10 cellular contexts compared by ENCODE assay signal in the genomic region with DNA sequence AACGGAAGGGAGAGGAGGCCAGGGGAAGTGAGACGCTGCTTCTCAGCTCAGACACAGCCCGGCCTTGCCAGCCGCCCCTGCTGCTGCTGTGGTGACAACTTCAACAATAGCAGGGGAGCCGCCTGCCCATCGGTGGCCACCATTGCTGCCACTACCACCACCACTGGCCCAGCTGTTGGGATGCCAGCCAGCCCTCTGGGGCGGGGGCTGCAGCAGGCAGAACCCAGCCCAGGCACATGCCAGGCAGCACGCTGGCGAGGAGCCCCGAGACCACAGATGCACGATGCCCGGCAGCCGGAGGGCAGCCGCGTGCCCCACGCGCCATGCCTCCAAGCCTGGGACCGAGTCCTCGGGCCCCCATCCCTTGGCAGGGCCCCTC. TPM values are rescaled to one million over a fixed set of nuclear protein-coding genes. Genes with fewer than 3 reads are reported as not detected.
DNase-seq lines count a peak whose midpoint lies in the region; ATAC-seq and TF ChIP-seq lines count a peak whose summit lies in the region.
"Had no signal": no experiment of that assay in that cellular context is flagged by ENCODE, and none has a peak within 500 bp of the region (broad histone marks: within the 10 kb centered on the region; RNA-seq: fewer than 3 reads in every experiment).

No MANE protein-coding gene starts in this region.

- TF ChIP-seq CTCF in fibroblast of the aortic adventitia (IDR thresholded peaks at IDR 0.05; ENCODE audit: insufficient read depth, low read length) (no peak), vagina (IDR thresholded peaks at IDR 0.05) (no peak)

- intact Hi-C loops in Right ventricle myocardium superior (cut with DNase I) (no loop called here), Right ventricle myocardium inferior (cut with DNase I) (loop anchor here (5.0 kb wide), 1 partner anchor 38 kb away; no protein-coding TSS in a partner anchor), vagina (cut with DNase I) (no loop called here)

- H3K27me3 ChIP-seq in vagina, result no peaks in the 10 kb centered on the region

- peak; percentile 56 for DNase-seq in Right ventricle myocardium superior
- DNase-seq in Right ventricle myocardium inferior (ENCODE audit: missing footprints), result no peak
- no peak for DNase-seq in fibroblast of the aortic adventitia (ENCODE audit: low read depth)
- DNase-seq in naive B cell, result peak; percentile 17
- DNase-seq in vagina (ENCODE audit: extremely low spot score in 2 of 2), result no peak
- DNase-seq in germinal center (ENCODE audit: low spot score), result no peak
- DNase-seq in NCI-H1694 treated with DMSO at 0.1 percent for 48 hours (lab: John Stamatoyannopoulos, UW), result no peak
- DNase-seq: activated T-cell treated with anti-CD3 and anti-CD28 coated beads, Interleukin-2, amount 50 U/mL, for 72 hours; stimulated activated CD4-positive, alpha-beta T cell treated with anti-CD3 and anti-CD28 coated beads, Interleukin-4, amount 100 ng/mL, for 4 hours had no signal

- H3K27me3 Mint-ChIP-seq in naive B cell, result peaks cover 7 to 30% (median 25%) of the 10 kb centered on the region in 3 donors

- no peaks in the 10 kb centered on the region for H3K36me3 ChIP-seq in vagina

- H3K27ac ChIP-seq in vagina, result peak overlapping the region; percentile 74

- TF ChIP-seq POLR2A in vagina (IDR thresholded peaks at IDR 0.05), result no peak

- H3K36me3 Mint-ChIP-seq in naive B cell, result no peaks in the 10 kb centered on the region

- H3K4me1 Mint-ChIP-seq in naive B cell, result peaks cover 22 to 51% (median 50%) of the 10 kb centered on the region in 3 donors

- H3K4me1 ChIP-seq in vagina, result peaks cover 66% of the 10 kb centered on the region

- H3K9me3 Mint-ChIP-seq in naive B cell, result no peaks in the 10 kb centered on the region
- H3K9me3 Mint-ChIP-seq: activated T-cell treated with anti-CD3 and anti-CD28 coated beads, Interleukin-2, amount 50 U/mL, for 72 hours had no signal

- no peaks in the 10 kb centered on the region for H3K9me3 ChIP-seq in vagina

- H3K4me3 ChIP-seq in fibroblast of the aortic adventitia (ENCODE audit: low read depth, low read length) (peak overlapping the region; percentile 72), vagina (peak overlapping the region; percentile 49 to 50)

- H3K4me3 Mint-ChIP-seq in naive B cell, result peak overlapping the region; percentile 60 to 87 (median 81)
- H3K4me3 Mint-ChIP-seq: activated T-cell treated with anti-CD3 and anti-CD28 coated beads, Interleukin-2, amount 50 U/mL, for 72 hours had no signal

- no peak for ATAC-seq in Right ventricle myocardium superior (ENCODE audit: poor library complexity)
- no peak for ATAC-seq in Right ventricle myocardium inferior
- peak; percentile 33 to 45 for ATAC-seq in naive B cell (ENCODE audit: low read depth in 2 of 2)
- ATAC-seq in HG03442 (IDR thresholded peaks at IDR 0.05; ENCODE audit: unreplicated experiment), result no peak
- ATAC-seq: activated T-cell treated with anti-CD3 and anti-CD28 coated beads, Interleukin-2, amount 50 U/mL, for 72 hours had no signal

- peak overlapping the region in 2 of 6 donors; percentile 63 to 74 for H3K27ac Mint-ChIP-seq in naive B cell
- H3K27ac Mint-ChIP-seq: activated T-cell treated with anti-CD3 and anti-CD28 coated beads, Interleukin-2, amount 50 U/mL, for 72 hours had no signal

RNA-seq across cellular contexts. Expression of gene DOK4, which starts 7.3 kb away (rescaled TPM):
- total RNA-seq in Right ventricle myocardium superior, result 7.5 TPM
- 8.4 TPM for total RNA-seq in Right ventricle myocardium inferior
- total RNA-seq in fibroblast of the aortic adventitia (ENCODE audit: low replicate concordance), result 19.5 and 29.6 TPM in 2 replicates
- polyA plus RNA-seq in naive B cell (ENCODE audit: low read depth in 6 of 6), result 1 to 10 TPM in 4 of 6 donors, under 1 TPM in 1, not detected in 1; 0.22 to 2.1 (median 1.4) TPM
- 19.4 TPM for total RNA-seq in vagina

RNA-seq across cellular contexts. Expression of gene POLR2C, which starts 16.6 kb away (rescaled TPM):
- 37.9 TPM for total RNA-seq in Right ventricle myocardium superior
- total RNA-seq in Right ventricle myocardium inferior, result 37.1 TPM
- 26.1 and 76.6 TPM in 2 replicates for total RNA-seq in fibroblast of the aortic adventitia (ENCODE audit: low replicate concordance)
- polyA plus RNA-seq in naive B cell (ENCODE audit: low read depth in 6 of 6), result 10 to 100 TPM; 33.6 to 59.9 (median 39.7) TPM
- 127 TPM for total RNA-seq in vagina

RNA-seq across cellular contexts. Expression of gene COQ9, which starts 31.8 kb away (rescaled TPM):
- total RNA-seq in Right ventricle myocardium superior (225 TPM), Right ventricle myocardium inferior (215 TPM), fibroblast of the aortic adventitia (ENCODE audit: low replicate concordance) (30.9 and 40.0 TPM in 2 replicates), vagina (37.6 TPM)
- 10 to 100 TPM; 17.6 to 42.2 (median 23.3) TPM for polyA plus RNA-seq in naive B cell (ENCODE audit: low read depth in 6 of 6)

RNA-seq across cellular contexts. Expression of gene CIAPIN1, which starts 31.8 kb away (rescaled TPM):
- total RNA-seq in Right ventricle myocardium superior (41.8 TPM), Right ventricle myocardium inferior (43.7 TPM), fibroblast of the aortic adventitia (ENCODE audit: low replicate concordance) (39.3 and 53.9 TPM in 2 replicates), vagina (28.0 TPM)
- 10 to 100 TPM; 33.4 to 67.2 (median 40.9) TPM for polyA plus RNA-seq in naive B cell (ENCODE audit: low read depth in 6 of 6)

RNA-seq across cellular contexts. Expression of gene CCDC102A, which starts 57.3 kb away (rescaled TPM):
- total RNA-seq in Right ventricle myocardium superior (10.5 TPM), Right ventricle myocardium inferior (10.9 TPM), fibroblast of the aortic adventitia (ENCODE audit: low replicate concordance) (9.9 and 30.7 TPM in 2 replicates), vagina (22.1 TPM)
- polyA plus RNA-seq in naive B cell (ENCODE audit: low read depth in 6 of 6), result 10 to 100 TPM in 2 of 6 donors, 1 to 10 TPM in 4; 3.8 to 13.8 (median 9.3) TPM

Comparison
In these comparisons a context has a peak if more than half of its experiments do, and no peak if none do; other contexts are left out.
1. DNase-seq: peak in Right ventricle myocardium superior (single experiment) and naive B cell (single experiment); none in Right ventricle myocardium inferior (single experiment), fibroblast of the aortic adventitia (single experiment), vagina (0 of 2), germinal center (single experiment) and NCI-H1694 treated with DMSO at 0.1 percent for 48 hours (single experiment).
2. ATAC-seq: peak in naive B cell (2 of 2); none in Right ventricle myocardium superior (single experiment), Right ventricle myocardium inferior (single experiment) and HG03442 (single experiment).